In the genomic region with DNA sequence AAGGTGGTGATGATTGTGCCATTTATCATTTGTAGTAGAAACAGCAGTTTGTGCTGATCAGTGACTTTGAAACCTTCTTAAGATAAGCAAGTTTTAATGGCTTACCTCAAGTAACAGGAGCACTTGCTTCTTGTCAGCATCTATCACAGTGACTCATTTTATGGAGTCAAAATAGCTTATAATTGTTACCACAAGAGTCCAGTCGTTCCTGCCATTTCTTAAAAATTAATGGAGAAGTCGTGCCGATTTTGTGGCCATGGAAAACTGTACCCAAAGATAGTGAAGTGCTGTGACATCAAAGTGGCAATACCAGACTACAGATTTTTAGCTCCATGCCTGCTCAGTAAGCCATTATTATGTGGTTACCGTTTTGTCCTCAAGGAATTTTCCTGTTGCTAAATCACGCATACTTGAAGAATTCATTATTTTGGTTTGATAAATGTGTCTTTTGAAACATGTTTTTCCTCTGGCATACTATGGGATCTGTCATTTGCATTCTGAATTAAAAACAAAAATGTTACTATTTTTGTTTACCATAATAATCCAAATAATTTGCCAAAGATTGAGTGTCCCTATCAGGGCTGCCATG, we compare ENCODE assay signal across 23 cellular contexts.
DNase-seq lines count a peak whose midpoint lies in the region; ATAC-seq, FAIRE-seq and TF ChIP-seq lines count a peak whose summit lies in the region.
"Had no signal": no experiment of that assay in that cellular context is flagged by ENCODE, and none has a peak within 500 bp of the region (broad histone marks: within the 10 kb centered on the region; RNA-seq: fewer than 3 reads in every experiment).

No MANE protein-coding gene starts in this region.

- peaks cover 4% of the 10 kb centered on the region; the same call in 1 of the 2 replicates for H3K79me2 ChIP-seq in PC-3 (ENCODE audit: low read length)

- H3K9me3 ChIP-seq in PC-3 (ENCODE audit: low read length) (no peaks in the 10 kb centered on the region), gastroesophageal sphincter (no peaks in the 10 kb centered on the region), small intestine (ENCODE audit: control insufficient read depth, low read depth) (no peaks in the 10 kb centered on the region)
- H3K9me3 ChIP-seq: mucosa of descending colon, pancreas had no signal

- H3K27me3 Mint-ChIP-seq in stimulated activated naive CD8-positive, alpha-beta T cell treated with anti-CD3 and anti-CD28 coated beads, Interleukin-15, amount 100 ng/mL, for 72 hours, result peaks cover 59% of the 10 kb centered on the region
- peaks cover 41% of the 10 kb centered on the region for H3K27me3 Mint-ChIP-seq in activated CD8-positive, alpha-beta T cell treated with anti-CD3 and anti-CD28 coated beads for 36 hours

- BruUV-seq in PC-3 (replicated peaks; lab: Mats Ljungman, UMichigan), result no TSS peak

- no peak overlapping the region for H3K4me2 ChIP-seq in PC-3 (ENCODE audit: low read length)

- H4K20me1 ChIP-seq in PC-3 (ENCODE audit: low read length), result no peaks in the 10 kb centered on the region

- DNase-seq in AG20443 (ENCODE audit: low spot score), result peak; percentile 28
- peak; percentile 4 for DNase-seq in PC-3
- DNase-seq in small intestine, result peak; percentile 53
- DNase-seq in NCI-H82 treated with DMSO at 0.1 percent for 48 hours (lab: John Stamatoyannopoulos, UW; ENCODE audit: unreplicated experiment), result no peak
- no peak for DNase-seq in islet precursor cell
- DNase-seq in stimulated activated naive CD8-positive, alpha-beta T cell treated with anti-CD3 and anti-CD28 coated beads, Interleukin-15, amount 100 ng/mL, for 72 hours, result no peak
- DNase-seq in activated CD8-positive, alpha-beta T cell treated with anti-CD3 and anti-CD28 coated beads for 36 hours, result no peak
- DNase-seq: activated CD4-positive, alpha-beta T cell treated with anti-CD3 and anti-CD28 coated beads, Interleukin-2, amount 10 ng/mL, durations not matched to agents 24 days and 14 days; activated naive CD4-positive, alpha-beta T cell treated with anti-CD3 and anti-CD28 coated beads, Interleukin-2, amount 10 ng/mL, durations not matched to agents 7 days and 5 days; activated T-cell treated with anti-CD3 and anti-CD28 coated beads for 4 hours; dorsolateral prefrontal cortex; H7; hippocampal formation; MM.1S; mucosa of descending colon; NCI-H187; NCI-H446; pancreas; stimulated activated CD4-positive, alpha-beta T cell treated with anti-CD3 and anti-CD28 coated beads, Interleukin-12 subunit alpha, Interleukin-12 subunit beta, amount 100 ng/mL, for 4 hours; stimulated activated naive B cell treated with anti-CD40 and anti-IgM and Interleukin-4, amounts not matched to agents 10 μg/mL and 1 μg/mL and 100 μg/mL, for 72 hours had no signal

- no peak overlapping the region for H2AFZ ChIP-seq in PC-3 (ENCODE audit: low read length)

- no peaks in the 10 kb centered on the region for H3K9me2 ChIP-seq in PC-3 (replicated peaks; ENCODE audit: low read length)

- no peaks in the 10 kb centered on the region for H3K9me3 Mint-ChIP-seq in stimulated activated naive CD8-positive, alpha-beta T cell treated with anti-CD3 and anti-CD28 coated beads, Interleukin-15, amount 100 ng/mL, for 72 hours
- no peaks in the 10 kb centered on the region for H3K9me3 Mint-ChIP-seq in activated CD8-positive, alpha-beta T cell treated with anti-CD3 and anti-CD28 coated beads for 36 hours
- H3K9me3 Mint-ChIP-seq: activated CD4-positive, alpha-beta T cell treated with anti-CD3 and anti-CD28 coated beads, Interleukin-2, amount 10 ng/mL, durations not matched to agents 24 days and 14 days; activated naive CD4-positive, alpha-beta T cell treated with anti-CD3 and anti-CD28 coated beads, Interleukin-2, amount 10 ng/mL, durations not matched to agents 7 days and 5 days; stimulated activated naive B cell treated with anti-CD40 and anti-IgM and Interleukin-4, amounts not matched to agents 10 μg/mL and 1 μg/mL and 100 μg/mL, for 72 hours had no signal

- intact Hi-C loops in PC-3 (cut with micrococcal nuclease), result no loop called here
- intact Hi-C loops in activated CD8-positive, alpha-beta T cell treated with anti-CD3 and anti-CD28 coated beads for 36 hours (cut with micrococcal nuclease), result no loop called here

- H3K27me3 ChIP-seq in PC-3 (ENCODE audit: low read length) (no peaks in the 10 kb centered on the region), gastroesophageal sphincter (no peaks in the 10 kb centered on the region), small intestine (ENCODE audit: control insufficient read depth in 2 of 2, insufficient read depth in 2 of 2, low read length in 2 of 2) (no peaks in the 10 kb centered on the region)
- H3K27me3 ChIP-seq: dorsolateral prefrontal cortex, pancreas had no signal

- H3K4me3 ChIP-seq in PC-3 (ENCODE audit: low read length) (no peak overlapping the region), gastroesophageal sphincter (no peak overlapping the region), small intestine (ENCODE audit: low read depth in 1 of 2, low read length in 2 of 2) (no peak overlapping the region)
- H3K4me3 ChIP-seq: dorsolateral prefrontal cortex, mucosa of descending colon, pancreas had no signal

- H3K36me3 Mint-ChIP-seq in activated CD8-positive, alpha-beta T cell treated with anti-CD3 and anti-CD28 coated beads for 36 hours (ENCODE audit: low read depth), result no peaks in the 10 kb centered on the region

- TF ChIP-seq CTCF in PC-3 (conservative IDR thresholded peaks at IDR 0.05; ENCODE audit: low read depth, low read length), result no peak
- TF ChIP-seq CTCF in gastroesophageal sphincter (IDR thresholded peaks at IDR 0.05), result no peak
- no peak for TF ChIP-seq CTCF in activated CD8-positive, alpha-beta T cell treated with anti-CD3 and anti-CD28 coated beads for 36 hours (IDR thresholded peaks at IDR 0.05)

- no peak; the same call in 1 of the 2 replicates for ATAC-seq in PC-3
- no peak for ATAC-seq in gastroesophageal sphincter
- ATAC-seq in stimulated activated naive CD8-positive, alpha-beta T cell treated with anti-CD3 and anti-CD28 coated beads, Interleukin-15, amount 100 ng/mL, for 72 hours, result no peak
- no peak for ATAC-seq in activated CD8-positive, alpha-beta T cell treated with anti-CD3 and anti-CD28 coated beads for 36 hours
- ATAC-seq: mucosa of descending colon, pancreas had no signal

- peaks cover 6% of the 10 kb centered on the region for H3K4me1 Mint-ChIP-seq in stimulated activated naive CD8-positive, alpha-beta T cell treated with anti-CD3 and anti-CD28 coated beads, Interleukin-15, amount 100 ng/mL, for 72 hours
- peaks cover 4% of the 10 kb centered on the region for H3K4me1 Mint-ChIP-seq in activated CD8-positive, alpha-beta T cell treated with anti-CD3 and anti-CD28 coated beads for 36 hours (ENCODE audit: low read depth)

- 25 to 38% methylated on average over 5 of the region's 5 CpGs for WGBS in gastroesophageal sphincter (ENCODE audit: low coverage in 1 of 2), 2 donors
- WGBS in small intestine, 3 donors, result 44 to 52% (median 46%) methylated on average over 5 of the region's 5 CpGs

- TF ChIP-seq EP300 in gastroesophageal sphincter (IDR thresholded peaks at IDR 0.05), result no peak

- CTCF ChIA-PET in PC-3 (lab: Charles Lee), result interaction anchor here (0.5 kb wide), 1 partner anchor 37 kb away, joined by 6 read pairs; no protein-coding TSS in a partner anchor
- CTCF ChIA-PET in activated CD8-positive, alpha-beta T cell treated with anti-CD3 and anti-CD28 coated beads for 36 hours (lab: Charles Lee), result no interaction called here

- H3K27ac Mint-ChIP-seq in stimulated activated naive CD8-positive, alpha-beta T cell treated with anti-CD3 and anti-CD28 coated beads, Interleukin-15, amount 100 ng/mL, for 72 hours, result no peak overlapping the region
- no peak overlapping the region for H3K27ac Mint-ChIP-seq in activated CD8-positive, alpha-beta T cell treated with anti-CD3 and anti-CD28 coated beads for 36 hours
- H3K27ac Mint-ChIP-seq: activated CD4-positive, alpha-beta T cell treated with anti-CD3 and anti-CD28 coated beads, Interleukin-2, amount 10 ng/mL, durations not matched to agents 24 days and 14 days; activated naive CD4-positive, alpha-beta T cell treated with anti-CD3 and anti-CD28 coated beads, Interleukin-2, amount 10 ng/mL, durations not matched to agents 7 days and 5 days had no signal

- no peak overlapping the region for H3K9ac ChIP-seq in PC-3 (ENCODE audit: low read length)

- H3K4me1 ChIP-seq in PC-3 (ENCODE audit: insufficient read depth, low read length) (peaks cover 4% of the 10 kb centered on the region; the same call in 1 of the 2 replicates), gastroesophageal sphincter (peaks cover 33 to 99% (median 43%) of the 10 kb centered on the region in 3 donors), small intestine (ENCODE audit: control insufficient read depth in 2 of 2, insufficient read depth in 1 of 2, low read depth in 1 of 2, low read length in 1 of 2) (peaks cover 3% of the 10 kb centered on the region in 2 donors)

- H3F3A ChIP-seq in PC-3 (ENCODE audit: low read length, unreplicated experiment), result no peaks in the 10 kb centered on the region

- FAIRE-seq in small intestine (lab: Jason Lieb, UNC), result no peak
- FAIRE-seq: bronchial epithelial cell, GM12891, pancreas had no signal

- H3K36me3 ChIP-seq in PC-3 (ENCODE audit: low read depth, low read length), result peaks cover 24% of the 10 kb centered on the region
- H3K36me3 ChIP-seq in gastroesophageal sphincter, result peaks cover 0 to 60% of the 10 kb centered on the region in 2 donors
- peaks cover 0 to 2% of the 10 kb centered on the region in 2 donors for H3K36me3 ChIP-seq in small intestine (ENCODE audit: control insufficient read depth in 2 of 2, insufficient read depth in 2 of 2, low read length in 2 of 2)
- H3K36me3 ChIP-seq: pancreas had no signal

- no peak for TF ChIP-seq POLR2A in gastroesophageal sphincter (IDR thresholded peaks at IDR 0.05)

- no peak overlapping the region for H3K27ac ChIP-seq in PC-3 (ENCODE audit: low read length)
- H3K27ac ChIP-seq in gastroesophageal sphincter, result peak overlapping the region; percentile 74 to 92 (median 86)
- H3K27ac ChIP-seq in small intestine (ENCODE audit: low read depth in 1 of 2, low read length in 1 of 2), result peak overlapping the region in 1 of 2 donors; percentile 39
- H3K27ac ChIP-seq: dorsolateral prefrontal cortex, pancreas had no signal

- H3K4me3 Mint-ChIP-seq in stimulated activated naive CD8-positive, alpha-beta T cell treated with anti-CD3 and anti-CD28 coated beads, Interleukin-15, amount 100 ng/mL, for 72 hours, result no peak overlapping the region
- no peak overlapping the region for H3K4me3 Mint-ChIP-seq in activated CD8-positive, alpha-beta T cell treated with anti-CD3 and anti-CD28 coated beads for 36 hours
- H3K4me3 Mint-ChIP-seq: activated naive CD4-positive, alpha-beta T cell treated with anti-CD3 and anti-CD28 coated beads, Interleukin-2, amount 10 ng/mL, durations not matched to agents 7 days and 5 days had no signal

- POLR2A ChIA-PET in PC-3 (lab: Charles Lee; ENCODE audit: unreplicated experiment), result no interaction called here
- POLR2A ChIA-PET in activated CD8-positive, alpha-beta T cell treated with anti-CD3 and anti-CD28 coated beads for 36 hours (lab: Charles Lee), result no interaction called here

Comparison
In these comparisons a context has a peak if more than half of its experiments do, and no peak if none do; other contexts are left out.
1. DNase-seq: peak in AG20443 (single experiment), PC-3 (single experiment) and small intestine (single experiment); none in NCI-H82 treated with DMSO at 0.1 percent for 48 hours (single experiment), islet precursor cell (single experiment), stimulated activated naive CD8-positive, alpha-beta T cell treated with anti-CD3 and anti-CD28 coated beads, Interleukin-15, amount 100 ng/mL, for 72 hours (0 of 2) and activated CD8-positive, alpha-beta T cell treated with anti-CD3 and anti-CD28 coated beads for 36 hours (single experiment).